11 cellular contexts compared by ENCODE assay signal in genomic region chr12:53326460-53327185, GRCh38. TPM values are rescaled to one million over a fixed set of nuclear protein-coding genes. Genes with fewer than 3 reads are reported as not detected.
DNase-seq lines count a peak whose midpoint lies in the region; ATAC-seq, FAIRE-seq and TF ChIP-seq lines count a peak whose summit lies in the region.
"Had no signal": no experiment of that assay in that cellular context is flagged by ENCODE, and none has a peak within 500 bp of the region (broad histone marks: within the 10 kb centered on the region; RNA-seq: fewer than 3 reads in every experiment).

No MANE protein-coding gene starts in this region.

- no peaks in the 10 kb centered on the region for H3K36me3 Mint-ChIP-seq in activated CD4-positive, alpha-beta T cell treated with anti-CD3 and anti-CD28 coated beads, Interleukin-2, amount 10 ng/mL, durations not matched to agents 7 days and 5 days (ENCODE audit: low read depth)

- H2BK15ac ChIP-seq in H1 (ENCODE audit: low read length), result 0 out of 2 replicates have a peak overlapping the region, but pooled peaks have one; percentile 12

- no peak overlapping the region for H4K8ac ChIP-seq in H1 (ENCODE audit: extremely low read depth, insufficient read depth, low read length)

- H3K9me3 ChIP-seq in NT2/D1 (ENCODE audit: insufficient read depth, low read length) (no peaks in the 10 kb centered on the region), H1 (ENCODE audit: insufficient read depth in 2 of 2, low read depth in 1 of 2, low read length in 1 of 2) (no peaks in the 10 kb centered on the region), skeletal muscle tissue (ENCODE audit: control insufficient read depth in 3 of 3, low read length in 3 of 3) (no peaks in the 10 kb centered on the region)

- H3K79me1 ChIP-seq in H1 (ENCODE audit: low read depth, low read length), result no peaks in the 10 kb centered on the region

- H3K27me3 ChIP-seq in NT2/D1 (ENCODE audit: insufficient read depth, insufficient read length) (peaks cover 31% of the 10 kb centered on the region), H1 (replicated peaks in 1 of 4; ENCODE audit: control insufficient read depth in 3 of 4, extremely low read depth in 1 of 4, insufficient read depth in 3 of 4, low read length in 3 of 4) (peaks cover 13 to 59% (median 49%) of the 10 kb centered on the region in 4 experiments), skeletal muscle tissue (ENCODE audit: control insufficient read depth in 3 of 3, insufficient read depth in 3 of 3, low read length in 3 of 3) (peaks cover 0 to 17% (median 11%) of the 10 kb centered on the region in 3 donors)

- no peak overlapping the region for H2BK12ac ChIP-seq in H1 (ENCODE audit: low read depth, low read length)

- no peak for TF ChIP-seq CTCF in H1 (IDR thresholded peaks at IDR 0.05; ENCODE audit: control extremely low read depth in 1 of 3, insufficient read depth in 1 of 3, low read depth in 1 of 3, low read length in 3 of 3)

- no peaks in the 10 kb centered on the region for H3K9me3 Mint-ChIP-seq in activated CD4-positive, alpha-beta T cell treated with anti-CD3 and anti-CD28 coated beads, Interleukin-2, amount 10 ng/mL, durations not matched to agents 7 days and 5 days

- POLR2A ChIA-PET in activated CD4-positive, alpha-beta T cell treated with anti-CD3 and anti-CD28 coated beads, Interleukin-2, amount 10 ng/mL, durations not matched to agents 7 days and 5 days (lab: Charles Lee), result no interaction called here
- POLR2A ChIA-PET in H1 (lab: Charles Lee; ENCODE audit: partially characterized antibody), result interaction anchor here (0.6 to 8.0 kb wide), 10 partner anchors 8 to 182 kb away, joined by 3 to 51 read pairs (median 5); partner anchors contain the start of genes MAP3K12, MYG1, NPFF and TARBP2

- H3K23me2 ChIP-seq in H1 (ENCODE audit: low read depth, low read length), result peaks cover 4% of the 10 kb centered on the region; the same call in 1 of the 2 replicates

- H3K27ac Mint-ChIP-seq in activated CD4-positive, alpha-beta T cell treated with anti-CD3 and anti-CD28 coated beads, Interleukin-2, amount 10 ng/mL, durations not matched to agents 7 days and 5 days, result peak overlapping the region; percentile 84

- H3K36me3 ChIP-seq in NT2/D1 (ENCODE audit: insufficient read depth, insufficient read length, low read length), result no peaks in the 10 kb centered on the region
- no peaks in the 10 kb centered on the region for H3K36me3 ChIP-seq in H1 (ENCODE audit: control insufficient read depth in 2 of 4, insufficient read depth in 4 of 4, low read length in 3 of 4)
- no peaks in the 10 kb centered on the region for H3K36me3 ChIP-seq in skeletal muscle tissue (ENCODE audit: control insufficient read depth in 3 of 3, insufficient read depth in 3 of 3, low read length in 3 of 3)

- FAIRE-seq in H1 (lab: Jason Lieb, UNC), result no peak

- no peak for DNase-seq in activated CD4-positive, alpha-beta T cell treated with anti-CD3 and anti-CD28 coated beads, Interleukin-2, amount 10 ng/mL, durations not matched to agents 7 days and 5 days
- no peak for DNase-seq in activated CD4-positive, alpha-beta T cell treated with anti-CD3 and anti-CD28 coated beads for 48 hours
- DNase-seq in NT2/D1 (ENCODE audit: low read depth, low spot score) (no peak), H1 (ENCODE audit: low read depth in 1 of 2, low spot score in 2 of 2) (no peak), anterior cingulate cortex (lab: John Stamatoyannopoulos, UW) (no peak)
- DNase-seq: NCI-H446 treated with DMSO at 0.1 percent for 48 hours had no signal

- no peak overlapping the region for H3K56ac ChIP-seq in H1 (replicated peaks; ENCODE audit: insufficient read length, low read depth, low read length)

- TF ChIP-seq RAD21 in H1 (IDR thresholded peaks at IDR 0.05 in 1 of 2, conservative IDR thresholded peaks at IDR 0.05 in 1 of 2; ENCODE audit: low read depth in 2 of 2, low read length in 2 of 2), result no peak

- 80% methylated on average over 8 of the region's 8 CpGs; no CpG with 5 or more reads in 1 of the 2 experiments for WGBS in H1 (ENCODE audit: extremely low coverage in 1 of 2, insufficient coverage in 1 of 2, insufficient read length in 1 of 2, insufficient replicate concordance in 2 of 2, low coverage in 1 of 2, low lambda C conversion rate in 2 of 2, missing lambda C conversion rate in 1 of 2), 2 experiments

- no peak overlapping the region for H3K4ac ChIP-seq in H1 (replicated peaks; ENCODE audit: insufficient read length, low read depth, low read length)

- H3K4me3 ChIP-seq in NT2/D1 (ENCODE audit: insufficient read length, low read depth) (no peak overlapping the region), H1 (ENCODE audit: extremely low read depth in 1 of 4, insufficient read depth in 2 of 4, low read depth in 3 of 4, low read length in 4 of 4) (peak overlapping the region in 1 of 4 experiments; percentile 80; a peak in 4 of 8 replicates), skeletal muscle tissue (ENCODE audit: low read length in 3 of 3) (peak overlapping the region in 1 of 3 donors; percentile 81)

- no peaks in the 10 kb centered on the region for H3K79me2 ChIP-seq in H1 (ENCODE audit: control insufficient read depth in 1 of 2, insufficient read depth in 2 of 2, low read length in 2 of 2)

- H3K23ac ChIP-seq in H1 (ENCODE audit: insufficient read length), result no peak overlapping the region

- no peak for TF ChIP-seq POLR2A in H1 (IDR thresholded peaks at IDR 0.05; ENCODE audit: control extremely low read depth in 1 of 2, low read depth in 2 of 2, low read length in 2 of 2)

- peak overlapping the region in 1 of 2 experiments; percentile 45; a peak in 1 of 4 replicates for H3K4me2 ChIP-seq in H1 (ENCODE audit: insufficient read depth in 1 of 2, low read depth in 2 of 2, low read length in 2 of 2)

- no peak overlapping the region for H3K14ac ChIP-seq in H1 (ENCODE audit: insufficient read length)

- CTCF ChIA-PET in activated CD4-positive, alpha-beta T cell treated with anti-CD3 and anti-CD28 coated beads, Interleukin-2, amount 10 ng/mL, durations not matched to agents 7 days and 5 days (lab: Charles Lee), result interaction anchor here (0.6 to 3.1 kb wide), 8 partner anchors 8 to 426 kb away, joined by 3 to 11 read pairs (median 4); no protein-coding TSS in a partner anchor
- CTCF ChIA-PET in H1 (lab: Charles Lee; ENCODE audit: partially characterized antibody), result interaction anchor here (0.8 to 21.2 kb wide), 18 partner anchors 9 to 186 kb away, joined by 3 to 381 read pairs (median 4); partner anchors contain the start of gene SP7

- no peak overlapping the region for H2AK5ac ChIP-seq in H1 (ENCODE audit: low read depth, low read length)

- no peak overlapping the region for H2BK5ac ChIP-seq in H1 (ENCODE audit: low read depth, low read length)

- H4K5ac ChIP-seq in H1 (ENCODE audit: insufficient read length, low read depth, low read length), result no peak overlapping the region

- H3K4me1 ChIP-seq in NT2/D1 (ENCODE audit: insufficient read depth, insufficient read length) (peaks cover 12% of the 10 kb centered on the region), H1 (replicated peaks in 1 of 4; ENCODE audit: control insufficient read depth in 3 of 4, insufficient read depth in 4 of 4, low read length in 3 of 4) (peaks cover 0 to 17% (median 10%) of the 10 kb centered on the region in 4 experiments; a peak in 6 of 7 replicates), skeletal muscle tissue (ENCODE audit: control insufficient read depth in 3 of 3, insufficient read depth in 3 of 3, low read length in 3 of 3) (peaks cover 19 to 21% (median 20%) of the 10 kb centered on the region in 3 donors)

- H3K27me3 Mint-ChIP-seq in activated CD4-positive, alpha-beta T cell treated with anti-CD3 and anti-CD28 coated beads, Interleukin-2, amount 10 ng/mL, durations not matched to agents 7 days and 5 days, result peaks cover 16% of the 10 kb centered on the region

- no peak overlapping the region for H2BK20ac ChIP-seq in H1 (ENCODE audit: low read length)

- H2BK120ac ChIP-seq in H1 (replicated peaks; ENCODE audit: low read depth, low read length), result no peak overlapping the region

- no peak for TF ChIP-seq EP300 in H1 (IDR thresholded peaks at IDR 0.05; ENCODE audit: borderline replicate concordance in 1 of 2, low read depth in 2 of 2, low read length in 2 of 2)

- H4K20me1 ChIP-seq in H1 (replicated peaks in 1 of 2; ENCODE audit: control insufficient read depth in 1 of 2, insufficient read depth in 2 of 2, low read length in 2 of 2), result peaks cover 0 to 2% of the 10 kb centered on the region in 2 experiments

- H3K4me3 Mint-ChIP-seq in activated CD4-positive, alpha-beta T cell treated with anti-CD3 and anti-CD28 coated beads, Interleukin-2, amount 10 ng/mL, durations not matched to agents 7 days and 5 days, result peak overlapping the region; percentile 70

- H4K91ac ChIP-seq in H1 (replicated peaks; ENCODE audit: insufficient read length, low read length), result no peak overlapping the region

- no peak overlapping the region for H2AFZ ChIP-seq in H1 (ENCODE audit: low read length)

- no peak overlapping the region for H3K18ac ChIP-seq in H1 (ENCODE audit: extremely low read depth, low read length)

- peaks cover 30% of the 10 kb centered on the region for H3K4me1 Mint-ChIP-seq in activated CD4-positive, alpha-beta T cell treated with anti-CD3 and anti-CD28 coated beads, Interleukin-2, amount 10 ng/mL, durations not matched to agents 7 days and 5 days

- H3K9ac ChIP-seq in NT2/D1 (ENCODE audit: insufficient read length, low read depth) (peak overlapping the region; percentile 22), H1 (replicated peaks in 1 of 4; ENCODE audit: extremely low read depth in 1 of 4, low read depth in 3 of 4, low read length in 3 of 4) (no peak overlapping the region), skeletal muscle tissue (ENCODE audit: low read depth in 1 of 3, low read length in 3 of 3) (peak overlapping the region in 2 of 3 donors; percentile 57 to 79)

- ATAC-seq in HG02973 (IDR thresholded peaks at IDR 0.05; ENCODE audit: unreplicated experiment) (no peak), GM19328 (IDR thresholded peaks at IDR 0.05; ENCODE audit: unreplicated experiment) (no peak)
- ATAC-seq: Right ventricle myocardium inferior had no signal

- no peak overlapping the region for H3K27ac ChIP-seq in H1 (ENCODE audit: low read depth, low read length)
- H3K27ac ChIP-seq in skeletal muscle tissue (ENCODE audit: low read depth, low read length), result no peak overlapping the region

RNA-seq across cellular contexts. Expression of gene AAAS, which starts 5.2 kb away (rescaled TPM):
- total RNA-seq in activated CD4-positive, alpha-beta T cell treated with anti-CD3 and anti-CD28 coated beads, Interleukin-2, amount 10 ng/mL, durations not matched to agents 7 days and 5 days, result 10 to 100 TPM; 59.1 to 63.0 TPM
- 66.1 and 68.2 TPM in 2 replicates for total RNA-seq in H1 (2021; fragmentation: NEBNext Ultra II Directional; extraction: Animal tissue kit (Norgen Biotek cat#: 25700))
- polyA plus RNA-seq in H1 (2011; rRNA removed), result 97.6 and 126 TPM in 2 replicates
- polyA plus RNA-seq in H1 (2011; cell fraction: cytosol; rRNA removed), result 90.7 TPM
- polyA plus RNA-seq in H1 (2011; cell fraction: nucleus; rRNA removed), result 257 TPM
- polyA plus RNA-seq in H1 (2012, experiment 1 of 2), result 73.7 to 86.9 TPM (median 80.7 TPM) in 4 replicates
- polyA plus RNA-seq in H1 (2012, experiment 2 of 2), result 105 TPM
- polyA plus RNA-seq in H1 (2013, experiment 1 of 2), result 49.6 TPM
- 48.5 TPM for polyA plus RNA-seq in H1 (2013, experiment 2 of 2)
- 89.5 and 96.8 TPM in 2 replicates for polyA minus RNA-seq in H1 (2011; rRNA and poly(A)+ RNA removed)
- 52.4 TPM for polyA minus RNA-seq in H1 (2011; cell fraction: cytosol; rRNA and poly(A)+ RNA removed)
- polyA minus RNA-seq in H1 (2011; cell fraction: nucleus; rRNA and poly(A)+ RNA removed), result 69.1 TPM
- 35.5 TPM for total RNA-seq in skeletal muscle tissue

RNA-seq across cellular contexts. Expression of gene SP7, which starts 9.5 kb away (rescaled TPM):
- total RNA-seq in activated CD4-positive, alpha-beta T cell treated with anti-CD3 and anti-CD28 coated beads, Interleukin-2, amount 10 ng/mL, durations not matched to agents 7 days and 5 days, result not detected
- total RNA-seq in H1 (2021; fragmentation: NEBNext Ultra II Directional; extraction: Animal tissue kit (Norgen Biotek cat#: 25700)), result 0.13 TPM in 1 of 2 replicates, not detected in the other
- polyA plus RNA-seq in H1 (2011; rRNA removed), result 0.12 and 0.27 TPM in 2 replicates
- 0.09 TPM for polyA plus RNA-seq in H1 (2011; cell fraction: cytosol; rRNA removed)
- 0.26 TPM for polyA plus RNA-seq in H1 (2011; cell fraction: nucleus; rRNA removed)
- 0.09 to 0.19 TPM in 2 of 4 replicates, not detected in the others for polyA plus RNA-seq in H1 (2012, experiment 1 of 2)
- 0.05 TPM for polyA plus RNA-seq in H1 (2012, experiment 2 of 2)
- 0.06 TPM for polyA plus RNA-seq in H1 (2013, experiment 1 of 2)
- polyA plus RNA-seq in H1 (2013, experiment 2 of 2), result 0.07 TPM
- polyA minus RNA-seq in H1 (2011; rRNA and poly(A)+ RNA removed), result 0.07 TPM in 1 of 2 replicates, not detected in the other
- polyA minus RNA-seq in H1 (2011; cell fraction: cytosol; rRNA and poly(A)+ RNA removed), result not detected
- polyA minus RNA-seq in H1 (2011; cell fraction: nucleus; rRNA and poly(A)+ RNA removed), result not detected
- total RNA-seq in skeletal muscle tissue, result not detected
- total RNA-seq: H4, Right ventricle myocardium inferior had no signal

RNA-seq across cellular contexts. Expression of gene MYG1, which starts 27.1 kb away (rescaled TPM):
- total RNA-seq in activated CD4-positive, alpha-beta T cell treated with anti-CD3 and anti-CD28 coated beads, Interleukin-2, amount 10 ng/mL, durations not matched to agents 7 days and 5 days, result 10 to 100 TPM; 47.9 to 56.4 TPM
- 77.1 and 83.3 TPM in 2 replicates for total RNA-seq in H1 (2021; fragmentation: NEBNext Ultra II Directional; extraction: Animal tissue kit (Norgen Biotek cat#: 25700))
- 104 and 117 TPM in 2 replicates for polyA plus RNA-seq in H1 (2011; rRNA removed)
- polyA plus RNA-seq in H1 (2011; cell fraction: cytosol; rRNA removed), result 111 TPM
- 81.8 TPM for polyA plus RNA-seq in H1 (2011; cell fraction: nucleus; rRNA removed)
- 59.1 to 112 TPM (median 97.9 TPM) in 4 replicates for polyA plus RNA-seq in H1 (2012, experiment 1 of 2)
- 132 TPM for polyA plus RNA-seq in H1 (2012, experiment 2 of 2)
- polyA plus RNA-seq in H1 (2013, experiment 1 of 2), result 80.4 TPM
- polyA plus RNA-seq in H1 (2013, experiment 2 of 2), result 83.6 TPM
- polyA minus RNA-seq in H1 (2011; rRNA and poly(A)+ RNA removed), result 52.0 and 52.2 TPM in 2 replicates
- 47.0 TPM for polyA minus RNA-seq in H1 (2011; cell fraction: cytosol; rRNA and poly(A)+ RNA removed)
- 26.4 TPM for polyA minus RNA-seq in H1 (2011; cell fraction: nucleus; rRNA and poly(A)+ RNA removed)
- 50.1 TPM for total RNA-seq in skeletal muscle tissue

RNA-seq across cellular contexts. Expression of gene PFDN5, which starts 31.3 kb away (rescaled TPM):
- total RNA-seq in activated CD4-positive, alpha-beta T cell treated with anti-CD3 and anti-CD28 coated beads, Interleukin-2, amount 10 ng/mL, durations not matched to agents 7 days and 5 days, result 100 to 1,000 TPM; 305 to 335 TPM
- 265 and 290 TPM in 2 replicates for total RNA-seq in H1 (2021; fragmentation: NEBNext Ultra II Directional; extraction: Animal tissue kit (Norgen Biotek cat#: 25700))
- 339 and 630 TPM in 2 replicates for polyA plus RNA-seq in H1 (2011; rRNA removed)
- 592 TPM for polyA plus RNA-seq in H1 (2011; cell fraction: cytosol; rRNA removed)
- 261 TPM for polyA plus RNA-seq in H1 (2011; cell fraction: nucleus; rRNA removed)
- 512 to 579 TPM (median 537 TPM) in 4 replicates for polyA plus RNA-seq in H1 (2012, experiment 1 of 2)
- polyA plus RNA-seq in H1 (2012, experiment 2 of 2), result 520 TPM
- polyA plus RNA-seq in H1 (2013, experiment 1 of 2), result 287 TPM
- polyA plus RNA-seq in H1 (2013, experiment 2 of 2), result 287 TPM
- polyA minus RNA-seq in H1 (2011; rRNA and poly(A)+ RNA removed), result 146 and 213 TPM in 2 replicates
- 69.1 TPM for polyA minus RNA-seq in H1 (2011; cell fraction: cytosol; rRNA and poly(A)+ RNA removed)
- polyA minus RNA-seq in H1 (2011; cell fraction: nucleus; rRNA and poly(A)+ RNA removed), result 150 TPM
- total RNA-seq in skeletal muscle tissue, result 686 TPM

RNA-seq across cellular contexts. Expression of gene SP1, which starts 53.4 kb away (rescaled TPM):
- total RNA-seq in activated CD4-positive, alpha-beta T cell treated with anti-CD3 and anti-CD28 coated beads, Interleukin-2, amount 10 ng/mL, durations not matched to agents 7 days and 5 days, result 10 to 100 TPM; 94.8 to 99.3 TPM
- 75.2 and 79.1 TPM in 2 replicates for total RNA-seq in H1 (2021; fragmentation: NEBNext Ultra II Directional; extraction: Animal tissue kit (Norgen Biotek cat#: 25700))
- polyA plus RNA-seq in H1 (2011; rRNA removed), result 46.4 and 50.7 TPM in 2 replicates
- polyA plus RNA-seq in H1 (2011; cell fraction: cytosol; rRNA removed), result 46.5 TPM
- 57.0 TPM for polyA plus RNA-seq in H1 (2011; cell fraction: nucleus; rRNA removed)
- 31.5 to 43.2 TPM (median 36.7 TPM) in 4 replicates for polyA plus RNA-seq in H1 (2012, experiment 1 of 2)
- 3.7 TPM for polyA plus RNA-seq in H1 (2012, experiment 2 of 2)
- polyA plus RNA-seq in H1 (2013, experiment 1 of 2), result 28.2 TPM
- polyA plus RNA-seq in H1 (2013, experiment 2 of 2), result 26.0 TPM
- 305 and 315 TPM in 2 replicates for polyA minus RNA-seq in H1 (2011; rRNA and poly(A)+ RNA removed)
- polyA minus RNA-seq in H1 (2011; cell fraction: cytosol; rRNA and poly(A)+ RNA removed), result 74.6 TPM
- polyA minus RNA-seq in H1 (2011; cell fraction: nucleus; rRNA and poly(A)+ RNA removed), result 82.8 TPM
- 30.3 TPM for total RNA-seq in skeletal muscle tissue

Comparison
In these comparisons a context has a peak if more than half of its experiments do, and no peak if none do; other contexts are left out.
1. H3K9ac ChIP-seq: peak in NT2/D1 (single experiment) and skeletal muscle tissue (2 of 3); none in H1 (0 of 4).